Comparison of ENCODE assay signal across 1 cellular context in the genomic region with DNA sequence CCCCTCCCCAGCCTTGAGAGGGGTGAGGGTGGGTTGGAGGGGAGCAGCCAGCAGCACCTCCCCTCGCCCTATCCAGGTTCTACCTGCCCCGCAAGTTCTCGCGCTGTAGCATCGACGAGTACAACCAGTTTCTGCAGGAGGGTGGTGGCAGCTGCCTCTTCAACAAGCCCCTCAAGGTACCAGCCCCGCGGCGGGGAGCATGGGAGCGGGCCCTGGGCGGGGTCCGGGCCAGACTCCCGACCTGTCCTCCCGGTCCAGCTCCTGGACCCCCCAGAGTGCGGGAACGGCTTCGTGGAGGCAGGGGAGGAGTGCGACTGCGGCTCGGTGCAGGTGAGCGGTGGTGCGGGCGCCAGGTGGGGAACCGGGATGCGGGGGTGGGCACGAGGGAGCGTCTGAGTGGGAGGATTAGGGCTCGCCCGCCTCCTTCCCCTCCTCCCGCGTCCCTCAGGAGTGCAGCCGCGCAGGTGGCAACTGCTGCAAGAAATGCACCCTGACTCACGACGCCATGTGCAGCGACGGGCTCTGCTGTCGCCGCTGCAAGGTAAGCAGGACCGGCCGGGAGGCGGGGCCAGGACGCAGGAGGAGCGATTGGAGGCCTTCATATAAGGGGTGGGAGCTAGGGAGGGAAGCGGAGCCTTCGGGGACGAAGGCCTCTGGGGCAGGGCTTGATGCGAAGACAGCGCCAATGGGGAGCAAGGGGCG.
TF ChIP-seq lines count a peak whose summit lies in the region.

No MANE protein-coding gene starts in this region.

TF ChIP-seq in GM23338, 12 proteins besides CTCF, POLR2A, EP300 and RAD21 (continued from another document):
- TF ChIP-seq, protein P1, sequence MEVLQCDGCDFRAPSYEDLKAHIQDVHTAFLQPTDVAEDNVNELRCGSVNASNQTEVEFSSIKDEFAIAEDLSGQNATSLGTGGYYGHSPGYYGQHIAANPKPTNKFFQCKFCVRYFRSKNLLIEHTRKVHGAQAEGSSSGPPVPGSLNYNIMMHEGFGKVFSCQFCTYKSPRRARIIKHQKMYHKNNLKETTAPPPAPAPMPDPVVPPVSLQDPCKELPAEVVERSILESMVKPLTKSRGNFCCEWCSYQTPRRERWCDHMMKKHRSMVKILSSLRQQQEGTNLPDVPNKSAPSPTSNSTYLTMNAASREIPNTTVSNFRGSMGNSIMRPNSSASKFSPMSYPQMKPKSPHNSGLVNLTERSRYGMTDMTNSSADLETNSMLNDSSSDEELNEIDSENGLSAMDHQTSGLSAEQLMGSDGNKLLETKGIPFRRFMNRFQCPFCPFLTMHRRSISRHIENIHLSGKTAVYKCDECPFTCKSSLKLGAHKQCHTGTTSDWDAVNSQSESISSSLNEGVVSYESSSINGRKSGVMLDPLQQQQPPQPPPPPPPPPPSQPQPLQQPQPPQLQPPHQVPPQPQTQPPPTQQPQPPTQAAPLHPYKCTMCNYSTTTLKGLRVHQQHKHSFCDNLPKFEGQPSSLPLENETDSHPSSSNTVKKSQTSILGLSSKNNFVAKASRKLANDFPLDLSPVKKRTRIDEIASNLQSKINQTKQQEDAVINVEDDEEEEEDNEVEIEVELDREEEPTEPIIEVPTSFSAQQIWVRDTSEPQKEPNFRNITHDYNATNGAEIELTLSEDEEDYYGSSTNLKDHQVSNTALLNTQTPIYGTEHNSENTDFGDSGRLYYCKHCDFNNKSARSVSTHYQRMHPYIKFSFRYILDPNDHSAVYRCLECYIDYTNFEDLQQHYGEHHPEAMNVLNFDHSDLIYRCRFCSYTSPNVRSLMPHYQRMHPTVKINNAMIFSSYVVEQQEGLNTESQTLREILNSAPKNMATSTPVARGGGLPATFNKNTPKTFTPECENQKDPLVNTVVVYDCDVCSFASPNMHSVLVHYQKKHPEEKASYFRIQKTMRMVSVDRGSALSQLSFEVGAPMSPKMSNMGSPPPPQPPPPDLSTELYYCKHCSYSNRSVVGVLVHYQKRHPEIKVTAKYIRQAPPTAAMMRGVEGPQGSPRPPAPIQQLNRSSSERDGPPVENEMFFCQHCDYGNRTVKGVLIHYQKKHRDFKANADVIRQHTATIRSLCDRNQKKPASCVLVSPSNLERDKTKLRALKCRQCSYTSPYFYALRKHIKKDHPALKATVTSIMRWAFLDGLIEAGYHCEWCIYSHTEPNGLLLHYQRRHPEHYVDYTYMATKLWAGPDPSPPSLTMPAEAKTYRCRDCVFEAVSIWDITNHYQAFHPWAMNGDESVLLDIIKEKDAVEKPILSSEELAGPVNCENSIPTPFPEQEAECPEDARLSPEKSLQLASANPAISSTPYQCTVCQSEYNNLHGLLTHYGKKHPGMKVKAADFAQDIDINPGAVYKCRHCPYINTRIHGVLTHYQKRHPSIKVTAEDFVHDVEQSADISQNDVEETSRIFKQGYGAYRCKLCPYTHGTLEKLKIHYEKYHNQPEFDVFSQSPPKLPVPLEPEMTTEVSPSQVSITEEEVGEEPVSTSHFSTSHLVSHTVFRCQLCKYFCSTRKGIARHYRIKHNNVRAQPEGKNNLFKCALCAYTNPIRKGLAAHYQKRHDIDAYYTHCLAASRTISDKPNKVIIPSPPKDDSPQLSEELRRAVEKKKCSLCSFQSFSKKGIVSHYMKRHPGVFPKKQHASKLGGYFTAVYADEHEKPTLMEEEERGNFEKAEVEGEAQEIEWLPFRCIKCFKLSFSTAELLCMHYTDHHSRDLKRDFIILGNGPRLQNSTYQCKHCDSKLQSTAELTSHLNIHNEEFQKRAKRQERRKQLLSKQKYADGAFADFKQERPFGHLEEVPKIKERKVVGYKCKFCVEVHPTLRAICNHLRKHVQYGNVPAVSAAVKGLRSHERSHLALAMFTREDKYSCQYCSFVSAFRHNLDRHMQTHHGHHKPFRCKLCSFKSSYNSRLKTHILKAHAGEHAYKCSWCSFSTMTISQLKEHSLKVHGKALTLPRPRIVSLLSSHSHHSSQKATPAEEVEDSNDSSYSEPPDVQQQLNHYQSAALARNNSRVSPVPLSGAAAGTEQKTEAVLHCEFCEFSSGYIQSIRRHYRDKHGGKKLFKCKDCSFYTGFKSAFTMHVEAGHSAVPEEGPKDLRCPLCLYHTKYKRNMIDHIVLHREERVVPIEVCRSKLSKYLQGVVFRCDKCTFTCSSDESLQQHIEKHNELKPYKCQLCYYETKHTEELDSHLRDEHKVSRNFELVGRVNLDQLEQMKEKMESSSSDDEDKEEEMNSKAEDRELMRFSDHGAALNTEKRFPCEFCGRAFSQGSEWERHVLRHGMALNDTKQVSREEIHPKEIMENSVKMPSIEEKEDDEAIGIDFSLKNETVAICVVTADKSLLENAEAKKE (CRISPR knock-in tag; IDR thresholded peaks at IDR 0.05): no peak
- TF ChIP-seq STAT1 (IDR thresholded peaks at IDR 0.05; ENCODE audit: unreplicated experiment) (no peak), EZH2phosphoT487 (IDR thresholded peaks at IDR 0.05; ENCODE audit: unreplicated experiment) (no peak), ZNF331 (CRISPR knock-in tag; IDR thresholded peaks at IDR 0.05; ENCODE audit: low read depth) (no peak), POLR2AphosphoS5 (IDR thresholded peaks at IDR 0.05; ENCODE audit: low read depth) (peak; percentile 96), EZH2 (IDR thresholded peaks at IDR 0.05; ENCODE audit: low read depth, unreplicated experiment) (no peak), CREB1 (CRISPR knock-in tag; IDR thresholded peaks at IDR 0.05; ENCODE audit: low read depth) (peak; percentile 74), NANOG (IDR thresholded peaks at IDR 0.05; ENCODE audit: borderline replicate concordance) (no peak), ZNF114 (CRISPR knock-in tag; IDR thresholded peaks at IDR 0.05) (no peak)
- TF ChIP-seq, protein P2, sequence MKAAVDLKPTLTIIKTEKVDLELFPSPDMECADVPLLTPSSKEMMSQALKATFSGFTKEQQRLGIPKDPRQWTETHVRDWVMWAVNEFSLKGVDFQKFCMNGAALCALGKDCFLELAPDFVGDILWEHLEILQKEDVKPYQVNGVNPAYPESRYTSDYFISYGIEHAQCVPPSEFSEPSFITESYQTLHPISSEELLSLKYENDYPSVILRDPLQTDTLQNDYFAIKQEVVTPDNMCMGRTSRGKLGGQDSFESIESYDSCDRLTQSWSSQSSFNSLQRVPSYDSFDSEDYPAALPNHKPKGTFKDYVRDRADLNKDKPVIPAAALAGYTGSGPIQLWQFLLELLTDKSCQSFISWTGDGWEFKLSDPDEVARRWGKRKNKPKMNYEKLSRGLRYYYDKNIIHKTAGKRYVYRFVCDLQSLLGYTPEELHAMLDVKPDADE (IDR thresholded peaks at IDR 0.05): no peak
TF ChIP-seq in GM23338: peak in this region for 3.
